1 cellular context compared by ENCODE assay signal in the genomic region with DNA sequence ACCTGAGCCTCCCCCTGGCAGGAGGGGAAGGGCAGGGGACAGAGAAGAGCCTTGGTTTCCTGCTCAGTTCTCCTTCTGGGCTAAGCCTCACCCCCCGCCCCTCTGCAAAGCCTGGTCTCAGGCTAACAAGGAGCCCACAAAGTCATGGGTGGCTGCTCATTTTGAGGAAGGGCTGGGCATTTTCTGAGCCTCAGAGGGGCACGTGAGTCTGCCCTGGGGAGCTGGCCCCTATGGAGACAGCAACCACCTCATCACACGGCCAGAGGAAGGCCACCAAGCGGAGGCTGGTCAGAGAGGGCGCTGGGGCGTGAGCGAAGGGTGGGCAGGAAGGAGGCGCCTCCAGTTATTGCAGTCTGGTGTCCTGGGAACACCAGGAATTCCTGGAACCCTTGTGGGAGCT.
TF ChIP-seq lines count a peak whose summit lies in the region.

No MANE protein-coding gene starts in this region.

TF ChIP-seq in IMR-90, 13 proteins besides CTCF, POLR2A, EP300 and RAD21:
- TF ChIP-seq, protein P1, sequence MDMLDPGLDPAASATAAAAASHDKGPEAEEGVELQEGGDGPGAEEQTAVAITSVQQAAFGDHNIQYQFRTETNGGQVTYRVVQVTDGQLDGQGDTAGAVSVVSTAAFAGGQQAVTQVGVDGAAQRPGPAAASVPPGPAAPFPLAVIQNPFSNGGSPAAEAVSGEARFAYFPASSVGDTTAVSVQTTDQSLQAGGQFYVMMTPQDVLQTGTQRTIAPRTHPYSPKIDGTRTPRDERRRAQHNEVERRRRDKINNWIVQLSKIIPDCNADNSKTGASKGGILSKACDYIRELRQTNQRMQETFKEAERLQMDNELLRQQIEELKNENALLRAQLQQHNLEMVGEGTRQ (IDR thresholded peaks at IDR 0.05; ENCODE audit: low read depth, low read length): no peak
- no peak for TF ChIP-seq FOS (IDR thresholded peaks at IDR 0.05; ENCODE audit: low read depth, low read length)
- no peak for TF ChIP-seq SMC3 (IDR thresholded peaks at IDR 0.05; ENCODE audit: low read depth, low read length)
- TF ChIP-seq MAFK (IDR thresholded peaks at IDR 0.05; ENCODE audit: low read depth, low read length): no peak
- TF ChIP-seq BHLHE40 (IDR thresholded peaks at IDR 0.05; ENCODE audit: low read depth, low read length): no peak
- TF ChIP-seq MAZ (IDR thresholded peaks at IDR 0.05; ENCODE audit: borderline replicate concordance, low read depth, low read length): no peak
- no peak for TF ChIP-seq RCOR1 (IDR thresholded peaks at IDR 0.05; ENCODE audit: insufficient replicate concordance, low read length)
- TF ChIP-seq, protein P2, sequence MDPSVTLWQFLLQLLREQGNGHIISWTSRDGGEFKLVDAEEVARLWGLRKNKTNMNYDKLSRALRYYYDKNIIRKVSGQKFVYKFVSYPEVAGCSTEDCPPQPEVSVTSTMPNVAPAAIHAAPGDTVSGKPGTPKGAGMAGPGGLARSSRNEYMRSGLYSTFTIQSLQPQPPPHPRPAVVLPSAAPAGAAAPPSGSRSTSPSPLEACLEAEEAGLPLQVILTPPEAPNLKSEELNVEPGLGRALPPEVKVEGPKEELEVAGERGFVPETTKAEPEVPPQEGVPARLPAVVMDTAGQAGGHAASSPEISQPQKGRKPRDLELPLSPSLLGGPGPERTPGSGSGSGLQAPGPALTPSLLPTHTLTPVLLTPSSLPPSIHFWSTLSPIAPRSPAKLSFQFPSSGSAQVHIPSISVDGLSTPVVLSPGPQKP (IDR thresholded peaks at IDR 0.05; ENCODE audit: borderline replicate concordance, low read depth, low read length): no peak
- TF ChIP-seq CEBPB (IDR thresholded peaks at IDR 0.05; ENCODE audit: low read depth, low read length): no peak
- TF ChIP-seq NFE2L2 (IDR thresholded peaks at IDR 0.05; ENCODE audit: low read depth, low read length): no peak
- TF ChIP-seq MXI1 (IDR thresholded peaks at IDR 0.05; ENCODE audit: borderline replicate concordance, low read depth, low read length): no peak
- TF ChIP-seq CHD1 (IDR thresholded peaks at IDR 0.05; ENCODE audit: low read depth, low read length): no peak
- TF ChIP-seq RFX5 (IDR thresholded peaks at IDR 0.05; ENCODE audit: low read depth, low read length): no peak
